19 cellular contexts compared by ENCODE assay signal in genomic region chr6:84356907-84357306, GRCh38.
"Had no signal": no experiment of that assay in that cellular context is flagged by ENCODE, and none has a peak within 500 bp of the region (broad histone marks: within the 10 kb centered on the region; RNA-seq: fewer than 3 reads in every experiment).

No MANE protein-coding gene starts in this region.

- H3K4me3 ChIP-seq: dorsolateral prefrontal cortex, gastrocnemius medialis, lung, mucosa of descending colon, pancreas, right lobe of liver, skin epidermis, spleen, testis, tibial artery had no signal

- H3K27me3 ChIP-seq: gastrocnemius medialis, pancreas, right lobe of liver, spleen, testis, tibial artery had no signal

- H3K9me3 ChIP-seq: gastrocnemius medialis, mucosa of descending colon, pancreas, right lobe of liver, testis, tibial artery had no signal

- H3K36me3 ChIP-seq: gastrocnemius medialis, pancreas, right lobe of liver, spleen, tibial artery had no signal

- H3K4me1 ChIP-seq: gastrocnemius medialis, pancreas, spleen, testis had no signal

- H3K27ac ChIP-seq: dorsolateral prefrontal cortex, epithelial cell of prostate, gastrocnemius medialis, pancreas, right lobe of liver, skin epidermis, spleen, testis, tibial artery had no signal

- DNase-seq: cerebellar nuclear complex; dorsolateral prefrontal cortex; effector CD4-positive, alpha-beta T cell; gastrocnemius medialis; mucosa of descending colon; naive thymus-derived CD8-positive, alpha-beta T cell; occipital lobe; pancreas; retina; right lobe of liver; spleen; stimulated activated CD4-positive, alpha-beta T cell treated with anti-CD3 and anti-CD28 coated beads, Interleukin-4, amount 100 ng/mL, for 4 hours; stimulated activated naive CD8-positive, alpha-beta T cell treated with anti-CD3 and anti-CD28 coated beads, Interleukin-15, Interleukin-2, amounts not matched to agents 100 U/mL and 50 U/mL, for 24 hours; substantia nigra; testis; tibial artery had no signal
